ENCODE assay signal across 8 cellular contexts in the genomic region with DNA sequence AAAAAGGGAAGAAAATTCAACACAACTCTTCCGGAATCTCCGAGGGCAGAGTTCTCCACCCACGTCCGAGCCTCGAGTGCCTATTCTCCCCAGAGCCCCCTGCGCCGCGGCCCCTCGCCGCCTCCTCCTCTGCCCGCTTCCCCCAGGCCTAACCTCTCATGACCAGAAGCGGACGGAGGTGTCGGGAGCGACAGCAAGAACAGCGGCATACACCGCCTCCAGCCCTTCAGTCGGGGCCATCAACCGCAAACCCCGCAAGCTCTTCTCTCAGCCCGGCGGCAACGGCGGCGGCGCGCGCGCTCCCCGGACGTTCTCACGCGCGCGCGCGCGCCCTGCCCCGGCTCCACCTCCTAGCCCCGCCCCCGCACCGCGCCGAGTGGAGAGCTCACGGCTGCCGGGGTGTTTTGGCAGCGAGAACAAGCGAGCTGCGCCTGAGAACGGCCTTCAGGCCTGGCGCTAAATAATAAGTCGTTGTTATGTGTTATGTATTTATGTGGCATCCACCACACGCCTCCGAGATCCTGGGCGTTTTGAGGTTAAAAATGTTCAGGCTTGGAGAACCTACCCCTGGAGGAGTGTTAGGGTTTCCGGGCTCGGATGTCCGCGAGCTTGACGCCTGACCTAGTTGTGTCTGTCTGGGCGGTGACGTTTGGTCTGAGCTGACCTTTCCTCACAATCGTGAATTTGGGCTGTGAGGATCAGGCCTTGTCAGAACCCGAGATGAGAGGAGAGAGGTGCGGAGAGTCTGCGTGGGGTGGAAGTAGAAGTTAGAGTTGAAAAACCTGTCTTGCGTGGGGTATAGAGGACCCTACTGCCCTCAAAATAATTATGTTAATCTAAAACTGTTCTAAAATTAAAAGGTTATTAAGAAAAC. TPM values are rescaled to one million over a fixed set of nuclear protein-coding genes. Genes with fewer than 3 reads are reported as not detected.
DNase-seq lines count a peak whose midpoint lies in the region; ATAC-seq and TF ChIP-seq lines count a peak whose summit lies in the region.

A gene with protein sequence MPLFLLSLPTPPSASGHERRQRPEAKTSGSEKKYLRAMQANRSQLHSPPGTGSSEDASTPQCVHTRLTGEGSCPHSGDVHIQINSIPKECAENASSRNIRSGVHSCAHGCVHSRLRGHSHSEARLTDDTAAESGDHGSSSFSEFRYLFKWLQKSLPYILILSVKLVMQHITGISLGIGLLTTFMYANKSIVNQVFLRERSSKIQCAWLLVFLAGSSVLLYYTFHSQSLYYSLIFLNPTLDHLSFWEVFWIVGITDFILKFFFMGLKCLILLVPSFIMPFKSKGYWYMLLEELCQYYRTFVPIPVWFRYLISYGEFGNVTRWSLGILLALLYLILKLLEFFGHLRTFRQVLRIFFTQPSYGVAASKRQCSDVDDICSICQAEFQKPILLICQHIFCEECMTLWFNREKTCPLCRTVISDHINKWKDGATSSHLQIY (minus strand): TSS at position 286 of the 874 bp plus-strand sequence. CDS start 77 bp downstream, at position 209.

- H3K36me3 ChIP-seq in Panc1 (ENCODE audit: control insufficient read depth, insufficient read depth, low read length) = no peaks in the 10 kb centered on the region; the same call in none of the 2 replicates
- peaks cover 3% of the 10 kb centered on the region in 2 donors for H3K36me3 ChIP-seq in mucosa of rectum (ENCODE audit: control insufficient read depth in 2 of 2, insufficient read depth in 2 of 2, low read length in 2 of 2)

- no peaks in the 10 kb centered on the region for H3K27me3 Mint-ChIP-seq in IgD-negative memory B cell
- no peaks in the 10 kb centered on the region for H3K27me3 Mint-ChIP-seq in activated T-cell treated with anti-CD3 and anti-CD28 coated beads, Interleukin-2, amount 50 U/mL, for 4 hours (ENCODE audit: low read depth)

- H3K9me3 ChIP-seq in Panc1 (ENCODE audit: control insufficient read depth, insufficient read depth, low read depth, low read length) = no peaks in the 10 kb centered on the region
- H3K9me3 ChIP-seq in mucosa of rectum (ENCODE audit: control insufficient read depth in 2 of 2, low read length in 2 of 2) = no peaks in the 10 kb centered on the region

- ATAC-seq in GM21423 (IDR thresholded peaks at IDR 0.05; ENCODE audit: unreplicated experiment) = peak; percentile 76
- peak; percentile 96 for ATAC-seq in Panc1
- ATAC-seq in activated T-cell treated with anti-CD3 and anti-CD28 coated beads, Interleukin-2, amount 50 U/mL, for 4 hours = peak; percentile 85

- peak within 1 kb of the TSS; percentile 93 for H3K4me3 ChIP-seq in Panc1 (ENCODE audit: low read depth in 2 of 2, low read length in 2 of 2)
- H3K4me3 ChIP-seq in mucosa of rectum (ENCODE audit: low read length in 2 of 2) = peak within 1 kb of the TSS; percentile 93 to 99

- H3K27ac ChIP-seq in Panc1 (ENCODE audit: low read length) (peak within 1 kb of the TSS; percentile 87), mucosa of rectum (ENCODE audit: low read depth in 2 of 2, low read length in 2 of 2) (peak within 1 kb of the TSS; percentile 91 to 94)

- peaks cover 9% of the 10 kb centered on the region for H3K4me1 ChIP-seq in Panc1 (ENCODE audit: control insufficient read depth, insufficient read depth, low read length)
- H3K4me1 ChIP-seq in mucosa of rectum (ENCODE audit: control insufficient read depth in 2 of 2, insufficient read depth in 2 of 2, low read length in 2 of 2) = peaks cover 10 to 12% of the 10 kb centered on the region in 2 donors

- no TSS peak for BruUV-seq in Panc1 (replicated peaks; lab: Mats Ljungman, UMichigan)

- H3K9me3 Mint-ChIP-seq in IgD-negative memory B cell = no peaks in the 10 kb centered on the region
- H3K9me3 Mint-ChIP-seq in activated T-cell treated with anti-CD3 and anti-CD28 coated beads, Interleukin-2, amount 50 U/mL, for 4 hours = no peaks in the 10 kb centered on the region

- POLR2A ChIA-PET in Panc1 (lab: Charles Lee) = interaction anchor here (0.5 kb wide), 2 partner anchors 75 to 346 kb away, joined by 3 to 6 read pairs; no protein-coding TSS in a partner anchor

- TF ChIP-seq POLR2A in erythroblast (IDR thresholded peaks at IDR 0.05; ENCODE audit: low read length) = peak; percentile 73

- H3K9ac ChIP-seq in mucosa of rectum (ENCODE audit: low read depth in 1 of 2, low read length in 2 of 2) = peak within 1 kb of the TSS; percentile 93 to 96

- H3K4me3 Mint-ChIP-seq in IgD-negative memory B cell = peak within 1 kb of the TSS; percentile 95 to 99 (median 98)
- peak within 1 kb of the TSS; percentile 85 for H3K4me3 Mint-ChIP-seq in activated T-cell treated with anti-CD3 and anti-CD28 coated beads, Interleukin-2, amount 50 U/mL, for 4 hours

- DNase-seq in COLO829 (ENCODE audit: low spot score) = peak; percentile 76
- peak; percentile 32 for DNase-seq in Panc1 (ENCODE audit: low read depth, low spot score)
- peak; percentile 92 for DNase-seq in activated T-cell treated with anti-CD3 and anti-CD28 coated beads, Interleukin-2, amount 50 U/mL, for 4 hours
- peak; percentile 92 to 95 for DNase-seq in erythroblast (lab: John Stamatoyannopoulos, UW)
- DNase-seq in stimulated activated CD8-positive, alpha-beta memory T cell treated with anti-CD3 and anti-CD28 coated beads, Interleukin-4, amount 100 ng/mL, for 24 hours (ENCODE audit: low read depth) = peak; percentile 91

- H3K27me3 ChIP-seq in Panc1 (ENCODE audit: control insufficient read depth, insufficient read depth, low read length) (no peaks in the 10 kb centered on the region), mucosa of rectum (ENCODE audit: control insufficient read depth in 2 of 2, insufficient read depth in 2 of 2, low read length in 2 of 2) (no peaks in the 10 kb centered on the region)

- in situ Hi-C loops in Panc1 (cut with HindIII; ENCODE audit: low pct_unique_long_range_greater_than_20kb, low sequenced_read_pairs) = no loop called here

- TF ChIP-seq CTCF in Panc1 (IDR thresholded peaks at IDR 0.05) = no peak

- peak within 1 kb of the TSS; percentile 87 to 99 (median 96) for H3K27ac Mint-ChIP-seq in IgD-negative memory B cell

- H3K36me3 Mint-ChIP-seq in IgD-negative memory B cell = peaks cover 2% of the 10 kb centered on the region
- no peaks in the 10 kb centered on the region for H3K36me3 Mint-ChIP-seq in activated T-cell treated with anti-CD3 and anti-CD28 coated beads, Interleukin-2, amount 50 U/mL, for 4 hours (ENCODE audit: insufficient read depth)

- peaks cover 14 to 16% (median 15%) of the 10 kb centered on the region in 3 donors for H3K4me1 Mint-ChIP-seq in IgD-negative memory B cell
- peaks cover 22% of the 10 kb centered on the region for H3K4me1 Mint-ChIP-seq in activated T-cell treated with anti-CD3 and anti-CD28 coated beads, Interleukin-2, amount 50 U/mL, for 4 hours (ENCODE audit: low read depth)

- CTCF ChIA-PET in Panc1 (lab: Charles Lee) = no interaction called here

- intact Hi-C loops in Panc1 (cut with micrococcal nuclease; ENCODE audit: unreplicated experiment) = no loop called here

RNA-seq across cellular contexts. Expression of the gene that starts here (rescaled TPM):
- 28.4 TPM for polyA plus RNA-seq in IgD-negative memory B cell
- total RNA-seq in Panc1 (2021; ENCODE audit: unreplicated experiment) = 11.7 TPM
- polyA plus RNA-seq in Panc1 (2012; ENCODE audit: insufficient read length) = 6.4 TPM
- 10 to 100 TPM; 21.9 to 25.8 (median 24.2) TPM for total RNA-seq in activated T-cell treated with anti-CD3 and anti-CD28 coated beads, Interleukin-2, amount 50 U/mL, for 4 hours

Comparison
In these comparisons a context has a peak if more than half of its experiments do, and no peak if none do; other contexts are left out.
1. Peak in every context shown above with its lines: DNase-seq, ATAC-seq, H3K4me3 ChIP-seq and H3K27ac ChIP-seq.
2. DNase-seq: peak in every context shown above with its lines; median percentile 94 in erythroblast; 92 in activated T-cell treated with anti-CD3 and anti-CD28 coated beads, Interleukin-2, amount 50 U/mL, for 4 hours; 91 in stimulated activated CD8-positive, alpha-beta memory T cell treated with anti-CD3 and anti-CD28 coated beads, Interleukin-4, amount 100 ng/mL, for 24 hours; 76 in COLO829; 32 in Panc1.